Comparison of ENCODE assay signal across 26 cellular contexts in the genomic region with DNA sequence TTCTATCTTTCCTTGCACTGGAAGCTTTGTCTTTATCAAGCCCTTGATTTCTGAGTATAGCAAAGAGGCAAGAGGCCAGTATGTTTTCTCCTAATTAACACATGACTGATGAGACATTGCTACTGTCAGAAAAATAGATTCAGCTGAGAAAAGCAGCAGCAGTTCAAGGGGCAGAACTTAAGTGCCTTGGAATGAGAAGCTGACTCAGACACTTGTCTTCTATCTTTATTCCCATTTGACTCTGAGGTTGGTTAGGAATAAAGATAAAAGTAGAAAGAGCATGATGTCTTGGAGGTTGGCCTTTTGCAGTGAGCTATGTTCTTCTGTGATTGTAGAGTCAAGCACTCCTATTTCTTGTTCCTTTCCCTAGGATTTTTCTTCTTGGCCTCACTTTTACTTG.
"Had no signal": no experiment of that assay in that cellular context is flagged by ENCODE, and none has a peak within 500 bp of the region (broad histone marks: within the 10 kb centered on the region; RNA-seq: fewer than 3 reads in every experiment).

No MANE protein-coding gene starts in this region.

- H3K4me1 ChIP-seq: adrenal gland, ascending aorta, neural progenitor cell, parathyroid adenoma, right atrium auricular region, tibial nerve had no signal

- H3K4me2 ChIP-seq: neural progenitor cell had no signal

- DNase-seq: activated CD4-positive, alpha-beta T cell treated with anti-CD3 and anti-CD28 coated beads for 48 hours; activated CD4-positive, alpha-beta T cell treated with anti-CD3 and anti-CD28 coated beads, Interleukin-2, amount 50 U/mL, for 48 hours; activated CD8-positive, alpha-beta memory T cell treated with anti-CD3 and anti-CD28 coated beads for 24 hours; activated effector memory CD4-positive, alpha-beta T cell treated with anti-CD3 and anti-CD28 coated beads, Interleukin-2, amount 50 U/mL, for 16 hours; activated naive CD4-positive, alpha-beta T cell treated with anti-CD3 and anti-CD28 coated beads for 36 hours; activated naive CD8-positive, alpha-beta T cell treated with anti-CD3 and anti-CD28 coated beads for 36 hours; adrenal gland; central memory CD4-positive, alpha-beta T cell; foreskin melanocyte; left ventricle myocardium superior; mammary epithelial cell; natural killer cell; occipital lobe; stimulated activated CD4-positive, alpha-beta T cell treated with anti-CD3 and anti-CD28 coated beads, Interleukin-15, amount 100 ng/mL, for 24 hours; stimulated activated naive CD4-positive, alpha-beta T cell; T-helper 1 cell had no signal

- H3K36me3 ChIP-seq: adrenal gland, ascending aorta, neural progenitor cell, right atrium auricular region, tibial nerve had no signal

- H3K9me3 Mint-ChIP-seq: activated naive CD8-positive, alpha-beta T cell treated with anti-CD3 and anti-CD28 coated beads for 36 hours; natural killer cell; neural progenitor cell; T-helper 2 cell treated with Interferon-gamma antibody and Interleukin-4, amounts not matched to agents 5 μg/mL and 100 μg/mL, for 36 hours had no signal

- ATAC-seq: left ventricle myocardium superior, natural killer cell had no signal

- H3K27me3 Mint-ChIP-seq: activated naive CD8-positive, alpha-beta T cell treated with anti-CD3 and anti-CD28 coated beads for 36 hours had no signal

- H3K27ac ChIP-seq: adrenal gland, ascending aorta, neural progenitor cell, parathyroid adenoma, right atrium auricular region, tibial nerve, VCaP had no signal

- H3K4me3 ChIP-seq: adrenal gland, ascending aorta, neural progenitor cell, right atrium auricular region, tibial nerve had no signal

- H3K27ac Mint-ChIP-seq: activated naive CD4-positive, alpha-beta T cell treated with anti-CD3 and anti-CD28 coated beads for 36 hours; activated naive CD8-positive, alpha-beta T cell treated with anti-CD3 and anti-CD28 coated beads for 36 hours; mesothelial cell of epicardium; natural killer cell; neural progenitor cell; T-helper 2 cell treated with Interferon-gamma antibody and Interleukin-4, amounts not matched to agents 5 μg/mL and 100 μg/mL, for 36 hours had no signal

- H2AFZ ChIP-seq: neural progenitor cell, parathyroid adenoma had no signal

- H3K4me3 Mint-ChIP-seq: activated naive CD4-positive, alpha-beta T cell treated with anti-CD3 and anti-CD28 coated beads for 36 hours; activated naive CD8-positive, alpha-beta T cell treated with anti-CD3 and anti-CD28 coated beads for 36 hours; mesothelial cell of epicardium; natural killer cell; neural progenitor cell; T-helper 2 cell treated with Interferon-gamma antibody and Interleukin-4, amounts not matched to agents 5 μg/mL and 100 μg/mL, for 36 hours had no signal

- H3K36me3 Mint-ChIP-seq: activated naive CD8-positive, alpha-beta T cell treated with anti-CD3 and anti-CD28 coated beads for 36 hours; mesothelial cell of epicardium; natural killer cell; neural progenitor cell had no signal

- FAIRE-seq: endothelial cell of umbilical vein, islet of Langerhans had no signal

- H3K79me2 ChIP-seq: parathyroid adenoma had no signal

- H3K9me3 ChIP-seq: adrenal gland, ascending aorta had no signal

- H3K27me3 ChIP-seq: adrenal gland, ascending aorta, neural progenitor cell, right atrium auricular region, tibial nerve had no signal

- H3K9ac ChIP-seq: neural progenitor cell, parathyroid adenoma had no signal

- H3K4me1 Mint-ChIP-seq: activated naive CD8-positive, alpha-beta T cell treated with anti-CD3 and anti-CD28 coated beads for 36 hours; natural killer cell; neural progenitor cell had no signal
